Comparison of ENCODE assay signal across 12 cellular contexts in the genomic region with DNA sequence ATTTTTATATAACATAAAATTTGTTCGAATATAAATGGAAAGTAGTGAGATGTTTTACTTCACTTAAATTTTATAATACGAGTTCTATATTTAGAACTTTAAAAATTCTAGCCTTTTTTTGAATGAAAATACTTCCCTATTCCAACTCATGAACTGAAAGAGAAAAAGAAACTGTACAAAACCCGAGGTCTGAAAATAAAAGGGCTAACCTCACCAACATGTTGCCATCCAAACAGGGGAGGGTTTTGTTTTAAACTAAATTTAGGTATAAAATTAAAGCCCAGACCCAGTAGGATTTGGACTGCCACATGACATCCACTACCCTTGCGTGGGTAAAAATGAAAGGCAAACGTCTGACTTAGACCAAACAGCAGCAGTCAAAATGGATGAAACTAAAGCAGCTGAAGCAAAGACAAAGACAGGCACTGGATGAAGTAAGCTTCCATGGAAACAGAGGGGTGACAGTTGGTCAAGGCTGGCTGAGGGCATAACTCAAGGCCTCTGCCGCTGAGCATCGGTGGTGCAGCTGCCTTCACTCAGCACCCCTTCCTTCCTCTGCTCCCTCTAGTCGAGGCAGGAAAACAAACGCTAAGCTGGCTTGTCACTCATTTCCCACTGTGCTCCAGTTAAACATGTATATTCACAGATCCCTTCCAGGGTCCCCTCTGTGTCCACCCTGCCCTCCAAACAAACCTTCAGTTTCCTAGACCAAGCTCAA. TPM values are rescaled to one million over a fixed set of nuclear protein-coding genes. Genes with fewer than 3 reads are reported as not detected.
DNase-seq lines count a peak whose midpoint lies in the region; ATAC-seq and TF ChIP-seq lines count a peak whose summit lies in the region.
"Had no signal": no experiment of that assay in that cellular context is flagged by ENCODE, and none has a peak within 500 bp of the region (broad histone marks: within the 10 kb centered on the region; RNA-seq: fewer than 3 reads in every experiment).

No MANE protein-coding gene starts in this region.

- WGBS in suprapubic skin = 49% methylated on average over 9 of the region's 9 CpGs

- peaks cover 54% of the 10 kb centered on the region for H3K4me1 ChIP-seq in suprapubic skin
- H3K4me1 ChIP-seq: colonic mucosa had no signal

- TF ChIP-seq POLR2A in suprapubic skin (IDR thresholded peaks at IDR 0.05) = no peak

- peak; percentile 44 for ATAC-seq in HG03280 (IDR thresholded peaks at IDR 0.05; ENCODE audit: unreplicated experiment)
- no peak for ATAC-seq in GM18517 (IDR thresholded peaks at IDR 0.05; ENCODE audit: unreplicated experiment)
- ATAC-seq: activated CD4-positive, alpha-beta T cell treated with anti-CD3 and anti-CD28 coated beads for 36 hours had no signal

- no peaks in the 10 kb centered on the region for H3K36me3 ChIP-seq in suprapubic skin
- H3K36me3 ChIP-seq: colonic mucosa had no signal

- no peaks in the 10 kb centered on the region for H3K27me3 ChIP-seq in suprapubic skin
- H3K27me3 ChIP-seq: colonic mucosa had no signal

- peak overlapping the region; percentile 11 for H3K27ac ChIP-seq in suprapubic skin
- H3K27ac ChIP-seq: colonic mucosa had no signal

- no peak for TF ChIP-seq EP300 in suprapubic skin (IDR thresholded peaks at IDR 0.05)

- H3K9me3 ChIP-seq in suprapubic skin = no peaks in the 10 kb centered on the region
- H3K9me3 ChIP-seq: colonic mucosa had no signal

- DNase-seq in NOMO-1 treated with DMSO at 0.1 percent for 48 hours (lab: John Stamatoyannopoulos, UW; ENCODE audit: unreplicated experiment) = peak; percentile 21
- no peak for DNase-seq in NOMO-1 treated with dmso at 0.1 percent for 144 hours (lab: John Stamatoyannopoulos, UW; ENCODE audit: unreplicated experiment)
- peak; percentile 37 for DNase-seq in fibroblast of peridontal ligament (ENCODE audit: extremely low read depth)
- no peak for DNase-seq in suprapubic skin (ENCODE audit: low spot score in 2 of 2)
- DNase-seq in activated CD4-positive, alpha-beta T cell treated with anti-CD3 and anti-CD28 coated beads, Interleukin-2, amount 50 U/mL, for 1 hour = no peak
- no peak for DNase-seq in stimulated activated CD4-positive, alpha-beta T cell treated with anti-CD3 and anti-CD28 coated beads, Interleukin-12 subunit alpha, Interleukin-12 subunit beta, amount 100 ng/mL, for 4 hours
- DNase-seq: activated CD4-positive, alpha-beta T cell treated with anti-CD3 and anti-CD28 coated beads for 36 hours; colonic mucosa; stimulated activated CD4-positive, alpha-beta T cell treated with anti-CD3 and anti-CD28 coated beads, Interleukin-4, amount 100 ng/mL, for 24 hours had no signal

- TF ChIP-seq CTCF in suprapubic skin (IDR thresholded peaks at IDR 0.05) = no peak

- peak overlapping the region; percentile 20 for H3K4me3 ChIP-seq in suprapubic skin
- H3K4me3 ChIP-seq: colonic mucosa, lung had no signal

RNA-seq across cellular contexts. Expression of gene TM4SF4, which starts 58.1 kb away (rescaled TPM):
- under 1 TPM in 1 of 4 donors, not detected in 3; 0.32 TPM for total RNA-seq in suprapubic skin
- total RNA-seq: activated CD4-positive, alpha-beta T cell treated with anti-CD3 and anti-CD28 coated beads for 36 hours had no signal

Comparison
In these comparisons a context has a peak if more than half of its experiments do, and no peak if none do; other contexts are left out.
1. DNase-seq: peak in NOMO-1 treated with DMSO at 0.1 percent for 48 hours (single experiment) and fibroblast of peridontal ligament (single experiment); none in NOMO-1 treated with dmso at 0.1 percent for 144 hours (single experiment), suprapubic skin (0 of 2), activated CD4-positive, alpha-beta T cell treated with anti-CD3 and anti-CD28 coated beads, Interleukin-2, amount 50 U/mL, for 1 hour (single experiment) and stimulated activated CD4-positive, alpha-beta T cell treated with anti-CD3 and anti-CD28 coated beads, Interleukin-12 subunit alpha, Interleukin-12 subunit beta, amount 100 ng/mL, for 4 hours (single experiment).